ENCODE assay signal across 14 cellular contexts in the genomic region with DNA sequence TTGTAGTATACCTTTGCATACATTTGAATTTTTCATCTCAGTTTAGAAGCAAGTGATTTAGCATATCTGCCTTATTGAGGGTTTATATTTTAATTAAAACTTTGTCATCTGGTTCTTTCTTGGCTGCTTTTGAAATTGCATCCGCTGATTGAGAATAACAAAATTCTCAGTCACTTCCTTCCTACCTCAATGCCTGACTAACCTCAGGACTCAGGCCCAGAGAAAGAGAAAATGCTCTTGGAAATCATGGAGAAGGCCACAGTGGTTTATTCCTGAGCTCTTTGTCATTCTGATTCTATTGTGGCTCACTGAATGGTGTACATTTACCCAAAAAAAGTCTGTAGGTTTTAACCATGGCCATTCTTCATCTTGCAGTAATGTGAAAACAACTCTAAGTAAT.
DNase-seq lines count a peak whose midpoint lies in the region; FAIRE-seq lines count a peak whose summit lies in the region.
"Had no signal": no experiment of that assay in that cellular context is flagged by ENCODE, and none has a peak within 500 bp of the region (broad histone marks: within the 10 kb centered on the region; RNA-seq: fewer than 3 reads in every experiment).

No MANE protein-coding gene starts in this region.

- DNase-seq in AG20443 (ENCODE audit: low spot score) (peak; percentile 14), HCEC 1CT (peak; percentile 38), astrocyte of the hippocampus (ENCODE audit: low read depth, low spot score) (peak; percentile 44), NCI-H446 treated with DMSO at 0.1 percent for 48 hours (lab: John Stamatoyannopoulos, UW) (no peak), caudate nucleus (lab: John Stamatoyannopoulos, UW) (no peak), Ammon's horn (ENCODE audit: low spot score) (no peak), dedifferentiated amniotic fluid mesenchymal stem cell (ENCODE audit: extremely low spot score) (no peak)
- DNase-seq: activated B cell treated with CpG ODN at 0.5 μM for 24 hours; activated CD8-positive, alpha-beta memory T cell treated with anti-CD3 and anti-CD28 coated beads, Interleukin-2, amount 50 U/mL, for 4 hours; activated naive CD4-positive, alpha-beta T cell treated with anti-CD3 and anti-CD28 coated beads, Interleukin-2, amount 10 ng/mL, durations not matched to agents 7 days and 5 days had no signal

- no peak overlapping the region for H3K27ac ChIP-seq in caudate nucleus (ENCODE audit: low read depth, low read length)
- H3K27ac ChIP-seq: BLaER1, epithelial cell of prostate had no signal

- FAIRE-seq in islet of Langerhans (lab: Jason Lieb, UNC) = peak; percentile 86
- FAIRE-seq: HTR-8/SVneo had no signal

Comparison
In these comparisons a context has a peak if more than half of its experiments do, and no peak if none do; other contexts are left out.
1. DNase-seq: peak in AG20443 (single experiment), HCEC 1CT (single experiment) and astrocyte of the hippocampus (single experiment); none in NCI-H446 treated with DMSO at 0.1 percent for 48 hours (single experiment), caudate nucleus (0 of 61), Ammon's horn (single experiment) and dedifferentiated amniotic fluid mesenchymal stem cell (single experiment).